27 cellular contexts compared by ENCODE assay signal in genomic region chr16:2985893-2986355, GRCh38. TPM values are rescaled to one million over a fixed set of nuclear protein-coding genes. Genes with fewer than 3 reads are reported as not detected.
DNase-seq lines count a peak whose midpoint lies in the region; ATAC-seq, FAIRE-seq and TF ChIP-seq lines count a peak whose summit lies in the region.
"Had no signal": no experiment of that assay in that cellular context is flagged by ENCODE, and none has a peak within 500 bp of the region (broad histone marks: within the 10 kb centered on the region; RNA-seq: fewer than 3 reads in every experiment).

No MANE protein-coding gene starts in this region.

- H3K9me3 ChIP-seq in NT2/D1 (ENCODE audit: insufficient read depth, low read length) (no peaks in the 10 kb centered on the region), neuronal stem cell (replicated peaks in 1 of 2; ENCODE audit: control insufficient read depth in 2 of 2, insufficient read depth in 1 of 2, low read depth in 1 of 2, low read length in 2 of 2) (no peaks in the 10 kb centered on the region), ovary (no peaks in the 10 kb centered on the region), esophagus squamous epithelium (no peaks in the 10 kb centered on the region)
- H3K9me3 ChIP-seq: colonic mucosa, SJSA1 had no signal

- H3K4me3 ChIP-seq in NT2/D1 (ENCODE audit: insufficient read length, low read depth) (no peak overlapping the region), neuronal stem cell (ENCODE audit: low read length in 2 of 2) (no peak overlapping the region), ovary (no peak overlapping the region), esophagus squamous epithelium (no peak overlapping the region)
- H3K4me3 ChIP-seq: colonic mucosa, GM23338, SJSA1 had no signal

- no peak overlapping the region for H4K91ac ChIP-seq in neuronal stem cell (ENCODE audit: low read depth, low read length, poor library complexity)

- no CpG with 5 or more reads among the region's 15 CpGs for WGBS in neuronal stem cell (ENCODE audit: extremely low coverage in 2 of 2, insufficient read length in 2 of 2, insufficient replicate concordance in 1 of 2), 2 donors
- 63 to 74% (median 70%) methylated on average over 15 of the region's 15 CpGs for whole genome bisulfite sequencing in ovary, 3 donors
- 60 to 75% methylated on average over 2 to 7 of the region's 15 CpGs for WGBS in esophagus squamous epithelium, 2 donors

- no peak overlapping the region for H2BK120ac ChIP-seq in neuronal stem cell (ENCODE audit: low read depth, low read length)

- peaks cover 34% of the 10 kb centered on the region for H3K4me1 ChIP-seq in NT2/D1 (ENCODE audit: insufficient read depth, insufficient read length)
- peaks cover 8 to 14% of the 10 kb centered on the region in 2 donors for H3K4me1 ChIP-seq in neuronal stem cell (ENCODE audit: control insufficient read depth in 2 of 2, insufficient read depth in 1 of 2, low read depth in 1 of 2, low read length in 2 of 2)
- peaks cover 7% of the 10 kb centered on the region for H3K4me1 ChIP-seq in ovary (ENCODE audit: insufficient read depth)
- peaks cover 6 to 49% (median 21%) of the 10 kb centered on the region in 3 donors for H3K4me1 ChIP-seq in esophagus squamous epithelium

- peak overlapping the region; percentile 89 for H3K14ac ChIP-seq in neuronal stem cell (ENCODE audit: low read length)

- peak overlapping the region; percentile 54 for H2BK15ac ChIP-seq in neuronal stem cell (ENCODE audit: low read length)

- H2BK5ac ChIP-seq in neuronal stem cell (ENCODE audit: low read length), result peak overlapping the region; percentile 19

- H3K36me3 ChIP-seq in NT2/D1 (ENCODE audit: insufficient read depth, insufficient read length, low read length), result no peaks in the 10 kb centered on the region
- no peaks in the 10 kb centered on the region for H3K36me3 ChIP-seq in neuronal stem cell (replicated peaks in 1 of 2; ENCODE audit: control insufficient read depth in 2 of 2, insufficient read depth in 2 of 2, low read length in 2 of 2)
- no peaks in the 10 kb centered on the region for H3K36me3 ChIP-seq in ovary
- no peaks in the 10 kb centered on the region for H3K36me3 ChIP-seq in esophagus squamous epithelium
- H3K36me3 ChIP-seq: colonic mucosa, SJSA1 had no signal

- H2AFZ ChIP-seq in neuronal stem cell (ENCODE audit: low read length), result no peak overlapping the region
- H2AFZ ChIP-seq: GM23338 had no signal

- DNase-seq in NCI-H1694 treated with DMSO at 0.1 percent for 48 hours (lab: John Stamatoyannopoulos, UW), result peak; percentile 67
- DNase-seq in NT2/D1 (ENCODE audit: low read depth, low spot score), result no peak
- no peak for DNase-seq in Right ventricle myocardium inferior (ENCODE audit: missing footprints)
- no peak for DNase-seq in neuronal stem cell (ENCODE audit: low spot score)
- DNase-seq in stimulated activated CD8-positive, alpha-beta memory T cell treated with anti-CD3 and anti-CD28 coated beads, Interleukin-4, amount 100 ng/mL, for 48 hours, result no peak
- DNase-seq in ovary, result no peak
- no peak for DNase-seq in esophagus squamous epithelium (lab: John Stamatoyannopoulos, UW)
- no peak for DNase-seq in HTR-8/SVneo (ENCODE audit: insufficient read length, low spot score)
- DNase-seq: activated CD4-positive, alpha-beta memory T cell treated with anti-CD3 and anti-CD28 coated beads, Interleukin-2, amount 10 ng/mL, durations not matched to agents 7 days and 5 days; activated T-cell treated with anti-CD3 and anti-CD28 coated beads, Interleukin-2, amount 50 U/mL, for 48 hours; AML-193; colonic mucosa; hypothalamus; naive thymus-derived CD8-positive, alpha-beta T cell; NCI-H1436 treated with DMSO at 0.1 percent for 48 hours; NCI-H510A; posterior cingulate gyrus; small intestine; stimulated activated CD4-positive, alpha-beta T cell treated with anti-CD3 and anti-CD28 coated beads, Interleukin-4, amount 100 ng/mL, for 24 hours; T-helper 2 cell had no signal

- TF ChIP-seq CTCF in ovary (IDR thresholded peaks at IDR 0.05) (no peak), esophagus squamous epithelium (IDR thresholded peaks at IDR 0.05) (no peak)

- H3K9ac ChIP-seq in NT2/D1 (ENCODE audit: insufficient read length, low read depth), result peak overlapping the region; percentile 5
- H3K9ac ChIP-seq in neuronal stem cell (ENCODE audit: low read depth, low read length, poor library complexity), result no peak overlapping the region

- intact Hi-C loops in Right ventricle myocardium inferior (cut with DNase I), result no loop called here
- intact Hi-C loops in ovary (cut with DNase I), result no loop called here
- intact Hi-C loops in esophagus squamous epithelium (cut with DNase I), result no loop called here

- FAIRE-seq in HTR-8/SVneo (lab: Jason Lieb, UNC), result no peak
- FAIRE-seq: keratinocyte, small intestine had no signal

- H2BK12ac ChIP-seq in neuronal stem cell (ENCODE audit: low read length), result peak overlapping the region; percentile 96

- peak overlapping the region; percentile 28 for H3K18ac ChIP-seq in neuronal stem cell (ENCODE audit: low read length)

- peak overlapping the region; percentile 89 for H2AK5ac ChIP-seq in neuronal stem cell (ENCODE audit: low read depth, low read length)

- no peak overlapping the region for H3K27ac ChIP-seq in neuronal stem cell (replicated peaks; ENCODE audit: low read length)
- no peak overlapping the region for H3K27ac ChIP-seq in ovary
- H3K27ac ChIP-seq in esophagus squamous epithelium, result peak overlapping the region in 1 of 4 donors; percentile 52
- H3K27ac ChIP-seq: colonic mucosa, SJSA1 had no signal

- no peak overlapping the region for H3K4ac ChIP-seq in neuronal stem cell (ENCODE audit: low read length)

- H3K27me3 ChIP-seq in NT2/D1 (ENCODE audit: insufficient read depth, insufficient read length) (no peaks in the 10 kb centered on the region), neuronal stem cell (ENCODE audit: control insufficient read depth in 3 of 3, insufficient read depth in 3 of 3, low read depth in 1 of 3, low read length in 3 of 3) (peaks cover 0 to 66% (median 0%) of the 10 kb centered on the region in 3 experiments), ovary (no peaks in the 10 kb centered on the region), esophagus squamous epithelium (peaks cover 0 to 45% (median 0%) of the 10 kb centered on the region in 4 donors)
- H3K27me3 ChIP-seq: colonic mucosa had no signal

- no peaks in the 10 kb centered on the region for H3K79me1 ChIP-seq in neuronal stem cell (ENCODE audit: low read depth, low read length)

- no peak for TF ChIP-seq POLR2A in ovary (IDR thresholded peaks at IDR 0.05)
- TF ChIP-seq POLR2A in esophagus squamous epithelium (IDR thresholded peaks at IDR 0.05), result no peak

- H3K23ac ChIP-seq in neuronal stem cell (ENCODE audit: low read depth, low read length, poor library complexity), result peak overlapping the region; percentile 81

- no peak overlapping the region for H3K4me2 ChIP-seq in neuronal stem cell (ENCODE audit: insufficient read depth, low read length, poor library complexity, severe bottlenecking)
- H3K4me2 ChIP-seq: GM23338 had no signal

- no peak for TF ChIP-seq EP300 in ovary (IDR thresholded peaks at IDR 0.05)

- H4K8ac ChIP-seq in neuronal stem cell (ENCODE audit: low read depth, low read length), result no peak overlapping the region

- ATAC-seq in Right ventricle myocardium inferior, result peak; percentile 71
- ATAC-seq: activated naive CD4-positive, alpha-beta T cell treated with anti-CD3 and anti-CD28 coated beads, Interleukin-2, amount 50 U/mL, for 72 hours; GM23338; naive thymus-derived CD8-positive, alpha-beta T cell had no signal

RNA-seq across cellular contexts. Expression of gene PKMYT1, which starts 5.7 kb away (rescaled TPM):
- total RNA-seq in Right ventricle myocardium inferior (2.9 TPM), ovary (1 to 10 TPM in 3 of 7 donors, under 1 TPM in 2, not detected in 2; 0.23 to 2.6 (median 1.1) TPM), esophagus squamous epithelium (10 to 100 TPM in 3 of 4 donors, 1 to 10 TPM in 1; 4.2 to 33.1 (median 13.0) TPM)
- polyA plus RNA-seq in neuronal stem cell (2013, experiment 1 of 2), result 28.8 TPM
- 28.3 TPM for polyA plus RNA-seq in neuronal stem cell (2013, experiment 2 of 2)
- under 1 TPM in 1 of 2 donors, not detected in 1; 0.52 TPM for polyA plus RNA-seq in ovary
- total RNA-seq: naive thymus-derived CD8-positive, alpha-beta T cell had no signal

RNA-seq across cellular contexts. Expression of gene PAQR4, which starts 16.8 kb away (rescaled TPM):
- total RNA-seq in Right ventricle myocardium inferior, result 11.4 TPM
- 17.5 TPM for polyA plus RNA-seq in neuronal stem cell (2013, experiment 1 of 2)
- polyA plus RNA-seq in neuronal stem cell (2013, experiment 2 of 2), result 16.7 TPM
- total RNA-seq in ovary, result 1 to 10 TPM in 4 of 7 donors, under 1 TPM in 3; 0.30 to 5.7 (median 2.4) TPM
- polyA plus RNA-seq in ovary, result 1 to 10 TPM; 1.4 to 1.5 TPM
- 10 to 100 TPM in 1 of 4 donors, 1 to 10 TPM in 3; 2.9 to 18.8 (median 8.0) TPM for total RNA-seq in esophagus squamous epithelium

RNA-seq across cellular contexts. Expression of gene KREMEN2, which starts 21.8 kb away (rescaled TPM):
- total RNA-seq in Right ventricle myocardium inferior (not detected), ovary (under 1 TPM in 4 of 7 donors, not detected in 3; 0.18 to 0.57 (median 0.23) TPM), esophagus squamous epithelium (1 to 10 TPM in 2 of 4 donors, under 1 TPM in 1, not detected in 1; 0.19 to 3.9 (median 2.1) TPM)
- 3.8 TPM for polyA plus RNA-seq in neuronal stem cell (2013, experiment 1 of 2)
- 3.9 TPM for polyA plus RNA-seq in neuronal stem cell (2013, experiment 2 of 2)
- not detected for polyA plus RNA-seq in ovary
- total RNA-seq: activated CD4-positive, alpha-beta memory T cell treated with anti-CD3 and anti-CD28 coated beads, Interleukin-2, amount 10 ng/mL, durations not matched to agents 7 days and 5 days; activated naive CD4-positive, alpha-beta T cell treated with anti-CD3 and anti-CD28 coated beads, Interleukin-2, amount 50 U/mL, for 72 hours; naive thymus-derived CD8-positive, alpha-beta T cell; SJSA1 had no signal
- polyA plus RNA-seq: naive thymus-derived CD8-positive, alpha-beta T cell; urinary bladder had no signal

RNA-seq across cellular contexts. Expression of gene CLDN9, which starts 26.8 kb away (rescaled TPM):
- total RNA-seq in Right ventricle myocardium inferior (0.32 TPM), ovary (under 1 TPM in 4 of 7 donors, not detected in 3; 0.11 to 0.24 (median 0.19) TPM), esophagus squamous epithelium (not detected)
- not detected for polyA plus RNA-seq in neuronal stem cell (2013, experiment 1 of 2)
- polyA plus RNA-seq in neuronal stem cell (2013, experiment 2 of 2), result not detected
- not detected for polyA plus RNA-seq in ovary
- total RNA-seq: fibroblast of villous mesenchyme; M059J; naive thymus-derived CD8-positive, alpha-beta T cell; SJSA1; urinary bladder had no signal
- polyA plus RNA-seq: keratinocyte; naive thymus-derived CD8-positive, alpha-beta T cell had no signal

RNA-seq across cellular contexts. Expression of gene CLDN6, which starts 32.1 kb away (rescaled TPM):
- total RNA-seq in Right ventricle myocardium inferior, result not detected
- 14.1 TPM for polyA plus RNA-seq in neuronal stem cell (2013, experiment 1 of 2)
- 14.2 TPM for polyA plus RNA-seq in neuronal stem cell (2013, experiment 2 of 2)
- 1 to 10 TPM in 1 of 7 donors, not detected in 6; 1.8 TPM for total RNA-seq in ovary
- polyA plus RNA-seq in ovary, result not detected
- total RNA-seq in esophagus squamous epithelium, result not detected
- total RNA-seq: activated CD4-positive, alpha-beta memory T cell treated with anti-CD3 and anti-CD28 coated beads, Interleukin-2, amount 10 ng/mL, durations not matched to agents 7 days and 5 days; activated naive CD4-positive, alpha-beta T cell treated with anti-CD3 and anti-CD28 coated beads, Interleukin-2, amount 50 U/mL, for 72 hours; fibroblast of villous mesenchyme; naive thymus-derived CD8-positive, alpha-beta T cell; SJSA1; urinary bladder had no signal
- polyA plus RNA-seq: keratinocyte; naive thymus-derived CD8-positive, alpha-beta T cell; urinary bladder had no signal
